8 cellular contexts compared by ENCODE assay signal in the genomic region with DNA sequence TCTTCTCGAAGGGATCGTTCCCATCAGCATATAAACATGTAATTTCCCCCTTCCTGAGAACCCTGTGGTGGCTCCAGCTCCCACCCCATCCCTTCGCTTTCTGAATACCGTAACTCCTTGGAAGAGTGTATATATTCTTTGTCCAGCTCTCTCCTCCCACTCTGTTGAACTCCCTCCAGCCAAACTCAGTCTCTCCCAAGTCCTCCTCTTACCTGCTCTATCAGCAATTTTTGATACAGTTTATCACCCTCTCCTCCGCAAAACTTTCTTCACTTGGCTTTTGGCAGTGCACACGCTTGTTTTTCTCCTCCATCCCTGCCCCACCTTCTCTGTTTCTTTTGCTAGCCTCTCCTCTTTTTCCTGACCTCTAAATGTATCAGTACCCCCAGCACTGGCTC.
DNase-seq lines count a peak whose midpoint lies in the region; ATAC-seq and TF ChIP-seq lines count a peak whose summit lies in the region.

No MANE protein-coding gene starts in this region.

- H3K4me3 ChIP-seq in HAP-1 = peak overlapping the region; percentile 41
- H3K4me3 ChIP-seq in right atrium auricular region = peak overlapping the region; percentile 48 to 61
- H3K4me3 ChIP-seq in skeletal muscle satellite cell (ENCODE audit: low read length) = peak overlapping the region; percentile 77

- TF ChIP-seq CTCF in activated CD8-positive, alpha-beta T cell treated with anti-CD3 and anti-CD28 coated beads for 36 hours (IDR thresholded peaks at IDR 0.05) = no peak
- TF ChIP-seq CTCF in right atrium auricular region (IDR thresholded peaks at IDR 0.05) = no peak

- H3K36me3 ChIP-seq in HAP-1 (replicated peaks) = no peaks in the 10 kb centered on the region
- H3K36me3 ChIP-seq in right atrium auricular region = no peaks in the 10 kb centered on the region
- H3K36me3 ChIP-seq in skeletal muscle satellite cell (ENCODE audit: insufficient read depth, low read length) = no peaks in the 10 kb centered on the region

- intact Hi-C loops in activated CD8-positive, alpha-beta T cell treated with anti-CD3 and anti-CD28 coated beads for 36 hours (cut with micrococcal nuclease) = no loop called here

- H3K4me2 ChIP-seq in skeletal muscle satellite cell (ENCODE audit: low read length) = peak overlapping the region; percentile 97

- H3K4me1 ChIP-seq in HAP-1 (peaks cover 10% of the 10 kb centered on the region), right atrium auricular region (peaks cover 0 to 20% of the 10 kb centered on the region in 2 donors), skeletal muscle satellite cell (ENCODE audit: control insufficient read depth, insufficient read depth, low read length) (peaks cover 12% of the 10 kb centered on the region)

- peak overlapping the region; percentile 92 for H3K27ac Mint-ChIP-seq in activated CD8-positive, alpha-beta T cell treated with anti-CD3 and anti-CD28 coated beads for 36 hours

- DNase-seq in HAP-1 (ENCODE audit: low spot score in 2 of 2) (no peak), right atrium auricular region (ENCODE audit: low spot score) (no peak), NCI-H1105 (lab: John Stamatoyannopoulos, UW) (no peak), NCI-H2081 treated with DMSO at 0.1 percent for 48 hours (lab: John Stamatoyannopoulos, UW) (no peak), NCI-H146 treated with DMSO at 0.1 percent for 48 hours (lab: John Stamatoyannopoulos, UW; ENCODE audit: unreplicated experiment) (no peak)
- DNase-seq in activated CD8-positive, alpha-beta T cell treated with anti-CD3 and anti-CD28 coated beads for 36 hours = no peak

- H3K4me1 Mint-ChIP-seq in activated CD8-positive, alpha-beta T cell treated with anti-CD3 and anti-CD28 coated beads for 36 hours (ENCODE audit: low read depth) = peaks cover 45% of the 10 kb centered on the region

- no peaks in the 10 kb centered on the region for H3K9me3 Mint-ChIP-seq in activated CD8-positive, alpha-beta T cell treated with anti-CD3 and anti-CD28 coated beads for 36 hours

- H3K27me3 Mint-ChIP-seq in activated CD8-positive, alpha-beta T cell treated with anti-CD3 and anti-CD28 coated beads for 36 hours = peaks cover 4% of the 10 kb centered on the region

- peak overlapping the region; percentile 91 for H3K4me3 Mint-ChIP-seq in activated CD8-positive, alpha-beta T cell treated with anti-CD3 and anti-CD28 coated beads for 36 hours

- peak overlapping the region; percentile 68 for H3K9ac ChIP-seq in skeletal muscle satellite cell (ENCODE audit: low read depth, low read length)

- POLR2A ChIA-PET in activated CD8-positive, alpha-beta T cell treated with anti-CD3 and anti-CD28 coated beads for 36 hours (lab: Charles Lee) = interaction anchor here (1.0 kb wide), 2 partner anchors 17 to 110 kb away, joined by 3 to 4 read pairs; partner anchors contain the start of gene SLC25A33

- H3K9me3 ChIP-seq in HAP-1 = no peaks in the 10 kb centered on the region
- H3K9me3 ChIP-seq in right atrium auricular region = no peaks in the 10 kb centered on the region
- H3K9me3 ChIP-seq in skeletal muscle satellite cell (replicated peaks; ENCODE audit: low read length) = no peaks in the 10 kb centered on the region

- CTCF ChIA-PET in activated CD8-positive, alpha-beta T cell treated with anti-CD3 and anti-CD28 coated beads for 36 hours (lab: Charles Lee) = interaction anchor here (1.0 to 1.5 kb wide), 3 partner anchors 62 to 163 kb away, joined by 3 to 5 read pairs (median 4); no protein-coding TSS in a partner anchor

- in situ Hi-C loops in HAP-1 (cut with MboI; ENCODE audit: low sequenced_read_pairs) = no loop called here

- no peaks in the 10 kb centered on the region for H3K27me3 ChIP-seq in HAP-1 (ENCODE audit: low read depth)
- no peaks in the 10 kb centered on the region for H3K27me3 ChIP-seq in right atrium auricular region
- H3K27me3 ChIP-seq in skeletal muscle satellite cell (ENCODE audit: control insufficient read depth, insufficient read depth, low read length) = no peaks in the 10 kb centered on the region

- peaks cover 2% of the 10 kb centered on the region for H3K36me3 Mint-ChIP-seq in activated CD8-positive, alpha-beta T cell treated with anti-CD3 and anti-CD28 coated beads for 36 hours (ENCODE audit: low read depth)

- ATAC-seq in activated CD8-positive, alpha-beta T cell treated with anti-CD3 and anti-CD28 coated beads for 36 hours = no peak
- ATAC-seq in GM21786 (IDR thresholded peaks at IDR 0.05; ENCODE audit: unreplicated experiment) = no peak

- H3K27ac ChIP-seq in right atrium auricular region = peak overlapping the region; percentile 83 to 91
